Comparison of ENCODE assay signal across 29 cellular contexts in genomic region chr7:119233015-119233414, GRCh38.
"Had no signal": no experiment of that assay in that cellular context is flagged by ENCODE, and none has a peak within 500 bp of the region (broad histone marks: within the 10 kb centered on the region; RNA-seq: fewer than 3 reads in every experiment).

No MANE protein-coding gene starts in this region.

- H3K27ac ChIP-seq: stomach, suprapubic skin, testis, thoracic aorta, thyroid gland, tibial artery, tibial nerve, transverse colon, upper lobe of left lung, upper lobe of right lung, uterus, vagina had no signal

- H3K9me3 Mint-ChIP-seq: type B pancreatic cell had no signal

- H3K4me1 Mint-ChIP-seq: stimulated activated effector memory CD8-positive, alpha-beta T cell treated with anti-CD3 and anti-CD28 coated beads, Interleukin-12 subunit alpha, Interleukin-12 subunit beta, amount 100 ng/mL, for 72 hours; stimulated activated memory B cell treated with anti-CD40 and anti-IgM and Interleukin-4, amounts not matched to agents 10 μg/mL and 1 μg/mL and 100 μg/mL, for 72 hours; stimulated activated naive B cell treated with anti-CD40 and anti-IgM and Interleukin-4, amounts not matched to agents 10 μg/mL and 1 μg/mL and 100 μg/mL, for 72 hours; stimulated activated naive CD8-positive, alpha-beta T cell treated with anti-CD3 and anti-CD28 coated beads, Interleukin-15, amount 100 ng/mL, for 72 hours had no signal

- H3K36me3 Mint-ChIP-seq: stimulated activated effector memory CD8-positive, alpha-beta T cell treated with anti-CD3 and anti-CD28 coated beads, Interleukin-12 subunit alpha, Interleukin-12 subunit beta, amount 100 ng/mL, for 72 hours; stimulated activated memory B cell treated with anti-CD40 and anti-IgM and Interleukin-4, amounts not matched to agents 10 μg/mL and 1 μg/mL and 100 μg/mL, for 72 hours; stimulated activated naive B cell treated with anti-CD40 and anti-IgM and Interleukin-4, amounts not matched to agents 10 μg/mL and 1 μg/mL and 100 μg/mL, for 72 hours; type B pancreatic cell had no signal

- ATAC-seq: stimulated activated effector memory CD8-positive, alpha-beta T cell treated with anti-CD3 and anti-CD28 coated beads, Interleukin-12 subunit alpha, Interleukin-12 subunit beta, amount 100 ng/mL, for 72 hours; stimulated activated memory B cell treated with anti-CD40 and anti-IgM and Interleukin-4, amounts not matched to agents 10 μg/mL and 1 μg/mL and 100 μg/mL, for 72 hours; stimulated activated naive B cell treated with anti-CD40 and anti-IgM and Interleukin-4, amounts not matched to agents 10 μg/mL and 1 μg/mL and 100 μg/mL, for 72 hours; stimulated activated naive CD8-positive, alpha-beta T cell treated with anti-CD3 and anti-CD28 coated beads, Interleukin-15, amount 100 ng/mL, for 72 hours; stimulated activated naive CD8-positive, alpha-beta T cell treated with anti-CD3 and anti-CD28 coated beads, Interleukin-15, Interleukin-2, amounts not matched to agents 100 U/mL and 50 U/mL, for 24 hours; upper lobe of right lung had no signal

- H3K27me3 ChIP-seq: stomach, suprapubic skin, testis, thyroid gland, tibial artery, tibial nerve, transverse colon, upper lobe of left lung, upper lobe of right lung, uterus, vagina had no signal

- H3K27ac Mint-ChIP-seq: stimulated activated effector memory CD8-positive, alpha-beta T cell treated with anti-CD3 and anti-CD28 coated beads, Interleukin-12 subunit alpha, Interleukin-12 subunit beta, amount 100 ng/mL, for 72 hours; stimulated activated memory B cell treated with anti-CD40 and anti-IgM and Interleukin-4, amounts not matched to agents 10 μg/mL and 1 μg/mL and 100 μg/mL, for 72 hours; stimulated activated naive B cell treated with anti-CD40 and anti-IgM and Interleukin-4, amounts not matched to agents 10 μg/mL and 1 μg/mL and 100 μg/mL, for 72 hours; stimulated activated naive CD8-positive, alpha-beta T cell treated with anti-CD3 and anti-CD28 coated beads, Interleukin-15, Interleukin-2, amounts not matched to agents 100 ng/mL and 50 ng/mL, for 24 hours; type B pancreatic cell had no signal

- FAIRE-seq: urothelium cell line had no signal

- H3K4me1 ChIP-seq: stomach, suprapubic skin, testis, thyroid gland, tibial artery, tibial nerve, transverse colon, upper lobe of left lung, upper lobe of right lung, uterus, vagina had no signal

- H3K9me3 ChIP-seq: stomach, suprapubic skin, testis, thoracic aorta, thyroid gland, tibial artery, tibial nerve, transverse colon, upper lobe of left lung, upper lobe of right lung, uterus, vagina had no signal

- H3K4me3 Mint-ChIP-seq: stimulated activated effector memory CD8-positive, alpha-beta T cell treated with anti-CD3 and anti-CD28 coated beads, Interleukin-12 subunit alpha, Interleukin-12 subunit beta, amount 100 ng/mL, for 72 hours; stimulated activated memory B cell treated with anti-CD40 and anti-IgM and Interleukin-4, amounts not matched to agents 10 μg/mL and 1 μg/mL and 100 μg/mL, for 72 hours; stimulated activated naive B cell treated with anti-CD40 and anti-IgM and Interleukin-4, amounts not matched to agents 10 μg/mL and 1 μg/mL and 100 μg/mL, for 72 hours; stimulated activated naive CD8-positive, alpha-beta T cell treated with anti-CD3 and anti-CD28 coated beads, Interleukin-15, amount 100 ng/mL, for 72 hours; stimulated activated naive CD8-positive, alpha-beta T cell treated with anti-CD3 and anti-CD28 coated beads, Interleukin-15, Interleukin-2, amounts not matched to agents 100 ng/mL and 50 ng/mL, for 24 hours; type B pancreatic cell had no signal

- DNase-seq: stimulated activated CD4-positive, alpha-beta T cell treated with anti-CD3 and anti-CD28 coated beads, Interleukin-2, amount 100 ng/mL, for 48 hours; stimulated activated CD4-positive, alpha-beta T cell treated with anti-CD3 and anti-CD28 coated beads, Interleukin-4, amount 100 ng/mL, for 1 hour; stimulated activated CD4-positive, alpha-beta T cell treated with anti-CD3 and anti-CD28 coated beads, Interleukin-4, amount 100 ng/mL, for 24 hours; stimulated activated CD4-positive, alpha-beta T cell treated with anti-CD3 and anti-CD28 coated beads, Interleukin-4, amount 100 ng/mL, for 4 hours; stimulated activated CD8-positive, alpha-beta memory T cell treated with anti-CD3 and anti-CD28 coated beads, Interleukin-4, amount 100 ng/mL, for 48 hours; stimulated activated naive B cell treated with anti-CD40 and anti-IgM and Interleukin-4, amounts not matched to agents 10 μg/mL and 1 μg/mL and 100 μg/mL, for 72 hours; stimulated activated naive CD4-positive, alpha-beta T cell; stimulated activated naive CD4-positive, alpha-beta T cell treated with Interleukin-2 at 50 U/mL for 16 hours; stimulated activated naive CD8-positive, alpha-beta T cell treated with anti-CD3 and anti-CD28 coated beads, Interleukin-15, amount 100 ng/mL, for 72 hours; stimulated activated naive CD8-positive, alpha-beta T cell treated with anti-CD3 and anti-CD28 coated beads, Interleukin-15, Interleukin-2, amounts not matched to agents 100 U/mL and 50 U/mL, for 24 hours; stomach; substantia nigra; testis; thyroid gland; tibial artery; transverse colon; trophoblast cell; upper lobe of left lung; upper lobe of right lung; uterus had no signal

- H3K36me3 ChIP-seq: stomach, suprapubic skin, thoracic aorta, thyroid gland, tibial artery, tibial nerve, transverse colon, upper lobe of left lung, upper lobe of right lung, uterus, vagina had no signal

- H3K27me3 Mint-ChIP-seq: stimulated activated memory B cell treated with anti-CD40 and anti-IgM and Interleukin-4, amounts not matched to agents 10 μg/mL and 1 μg/mL and 100 μg/mL, for 72 hours; stimulated activated naive B cell treated with anti-CD40 and anti-IgM and Interleukin-4, amounts not matched to agents 10 μg/mL and 1 μg/mL and 100 μg/mL, for 72 hours; stimulated activated naive CD8-positive, alpha-beta T cell treated with anti-CD3 and anti-CD28 coated beads, Interleukin-15, amount 100 ng/mL, for 72 hours; stimulated activated naive CD8-positive, alpha-beta T cell treated with anti-CD3 and anti-CD28 coated beads, Interleukin-15, Interleukin-2, amounts not matched to agents 100 ng/mL and 50 ng/mL, for 24 hours; type B pancreatic cell had no signal

- H3K4me3 ChIP-seq: stomach, suprapubic skin, testis, thoracic aorta, thyroid gland, tibial artery, tibial nerve, transverse colon, upper lobe of left lung, upper lobe of right lung, uterus, vagina had no signal
